Comparison of ENCODE assay signal across 17 cellular contexts in genomic region chr18:49648811-49649210, GRCh38.
DNase-seq lines count a peak whose midpoint lies in the region; ATAC-seq, FAIRE-seq and TF ChIP-seq lines count a peak whose summit lies in the region.
"Had no signal": no experiment of that assay in that cellular context is flagged by ENCODE, and none has a peak within 500 bp of the region (broad histone marks: within the 10 kb centered on the region; RNA-seq: fewer than 3 reads in every experiment).

No MANE protein-coding gene starts in this region.

- no peak overlapping the region for H4K5ac ChIP-seq in H1 (ENCODE audit: insufficient read length, low read depth, low read length)

- H4K8ac ChIP-seq in H1 (ENCODE audit: extremely low read depth, insufficient read depth, low read length) = no peak overlapping the region

- H3K9ac ChIP-seq in Karpas-422 (ENCODE audit: low read length) (no peak overlapping the region), H1 (replicated peaks in 1 of 4; ENCODE audit: extremely low read depth in 1 of 4, low read depth in 3 of 4, low read length in 3 of 4) (no peak overlapping the region), neural progenitor cell (no peak overlapping the region)
- H3K9ac ChIP-seq: BLaER1 had no signal

- H2BK15ac ChIP-seq in H1 (ENCODE audit: low read length) = no peak overlapping the region

- no peak overlapping the region for H3K18ac ChIP-seq in H1 (ENCODE audit: extremely low read depth, low read length)

- POLR2A ChIA-PET in H1 (lab: Charles Lee; ENCODE audit: partially characterized antibody) = no interaction called here

- H2AFZ ChIP-seq in Karpas-422 (ENCODE audit: low read length) = no peak overlapping the region
- H2AFZ ChIP-seq in H1 (ENCODE audit: low read length) = no peak overlapping the region
- H2AFZ ChIP-seq in neural progenitor cell (replicated peaks) = no peak overlapping the region

- no peaks in the 10 kb centered on the region for H3K79me1 ChIP-seq in H1 (ENCODE audit: low read depth, low read length)

- no peak for TF ChIP-seq POLR2A in H1 (IDR thresholded peaks at IDR 0.05; ENCODE audit: control extremely low read depth in 1 of 2, low read depth in 2 of 2, low read length in 2 of 2)

- no peak overlapping the region for H3K56ac ChIP-seq in H1 (replicated peaks; ENCODE audit: insufficient read length, low read depth, low read length)

- H3K9me3 Mint-ChIP-seq in neural progenitor cell = no peaks in the 10 kb centered on the region
- H3K9me3 Mint-ChIP-seq: stimulated activated effector memory CD8-positive, alpha-beta T cell treated with anti-CD3 and anti-CD28 coated beads, Interleukin-12 subunit alpha, Interleukin-12 subunit beta, amount 100 ng/mL, for 72 hours had no signal

- WGBS in H1 (ENCODE audit: extremely low coverage in 1 of 2, insufficient coverage in 1 of 2, insufficient read length in 1 of 2, insufficient replicate concordance in 2 of 2, low coverage in 1 of 2, low lambda C conversion rate in 2 of 2, missing lambda C conversion rate in 1 of 2), 2 experiments = 92% methylated on average over 3 of the region's 3 CpGs; no CpG with 5 or more reads in 1 of the 2 experiments

- no peaks in the 10 kb centered on the region for H3K36me3 ChIP-seq in DOHH2 (ENCODE audit: control insufficient read depth, low read length)
- no peaks in the 10 kb centered on the region for H3K36me3 ChIP-seq in Karpas-422 (ENCODE audit: insufficient read depth, low read length)
- H3K36me3 ChIP-seq in H1 (ENCODE audit: control insufficient read depth in 2 of 4, insufficient read depth in 4 of 4, low read length in 3 of 4) = no peaks in the 10 kb centered on the region
- no peaks in the 10 kb centered on the region for H3K36me3 ChIP-seq in neural progenitor cell
- H3K36me3 ChIP-seq: adrenal gland, BLaER1, HAP-1 had no signal

- no peak overlapping the region for H3K4ac ChIP-seq in H1 (replicated peaks; ENCODE audit: insufficient read length, low read depth, low read length)

- H3K14ac ChIP-seq in H1 (ENCODE audit: insufficient read length) = no peak overlapping the region

- H3K4me3 ChIP-seq in DOHH2 (ENCODE audit: low read length) (no peak overlapping the region), Karpas-422 (ENCODE audit: low read length) (no peak overlapping the region), H1 (ENCODE audit: extremely low read depth in 1 of 4, insufficient read depth in 2 of 4, low read depth in 3 of 4, low read length in 4 of 4) (no peak overlapping the region), neural progenitor cell (no peak overlapping the region), foreskin fibroblast (ENCODE audit: low read depth in 1 of 2, low read length in 2 of 2) (no peak overlapping the region)
- H3K4me3 ChIP-seq: adrenal gland, BLaER1, HAP-1 had no signal

- CTCF ChIA-PET in H1 (lab: Charles Lee; ENCODE audit: partially characterized antibody) = interaction anchor here (0.8 to 2.1 kb wide), 8 partner anchors 10 to 210 kb away, joined by 3 to 6 read pairs (median 4); no protein-coding TSS in a partner anchor

- H3K4me1 ChIP-seq in DOHH2 (ENCODE audit: control insufficient read depth, low read length) (no peaks in the 10 kb centered on the region), Karpas-422 (ENCODE audit: low read length) (no peaks in the 10 kb centered on the region), H1 (replicated peaks in 1 of 4; ENCODE audit: control insufficient read depth in 3 of 4, insufficient read depth in 4 of 4, low read length in 3 of 4) (peaks cover 0 to 6% (median 2%) of the 10 kb centered on the region in 4 experiments; a peak in 3 of 7 replicates), neural progenitor cell (peaks cover 11% of the 10 kb centered on the region)
- H3K4me1 ChIP-seq: adrenal gland, BLaER1, HAP-1 had no signal

- H3K9me2 ChIP-seq in DOHH2 (replicated peaks; ENCODE audit: control insufficient read depth, low read length) = no peaks in the 10 kb centered on the region
- H3K9me2 ChIP-seq in Karpas-422 (replicated peaks; ENCODE audit: insufficient read depth, low read length) = no peaks in the 10 kb centered on the region

- peaks cover 11% of the 10 kb centered on the region for H3K27me3 Mint-ChIP-seq in neural progenitor cell (ENCODE audit: insufficient read depth, low read depth)

- no peaks in the 10 kb centered on the region for H3K27me3 ChIP-seq in DOHH2 (ENCODE audit: control insufficient read depth, low read length)
- H3K27me3 ChIP-seq in Karpas-422 (ENCODE audit: low read length) = no peaks in the 10 kb centered on the region
- H3K27me3 ChIP-seq in H1 (replicated peaks in 1 of 4; ENCODE audit: control insufficient read depth in 3 of 4, extremely low read depth in 1 of 4, insufficient read depth in 3 of 4, low read length in 3 of 4) = no peaks in the 10 kb centered on the region
- H3K27me3 ChIP-seq in neural progenitor cell = no peaks in the 10 kb centered on the region
- H3K27me3 ChIP-seq: adrenal gland, BLaER1 had no signal

- TF ChIP-seq EP300 in H1 (IDR thresholded peaks at IDR 0.05; ENCODE audit: borderline replicate concordance in 1 of 2, low read depth in 2 of 2, low read length in 2 of 2) = no peak

- H2BK5ac ChIP-seq in H1 (ENCODE audit: low read depth, low read length) = no peak overlapping the region

- H3K36me3 Mint-ChIP-seq in neural progenitor cell = no peaks in the 10 kb centered on the region
- H3K36me3 Mint-ChIP-seq: stimulated activated effector memory CD8-positive, alpha-beta T cell treated with anti-CD3 and anti-CD28 coated beads, Interleukin-12 subunit alpha, Interleukin-12 subunit beta, amount 100 ng/mL, for 72 hours had no signal

- H3K4me1 Mint-ChIP-seq in neural progenitor cell = peaks cover 45% of the 10 kb centered on the region

- H3K79me2 ChIP-seq in DOHH2 (ENCODE audit: control insufficient read depth, low read length) = no peaks in the 10 kb centered on the region
- H3K79me2 ChIP-seq in Karpas-422 (ENCODE audit: low read length) = no peaks in the 10 kb centered on the region
- no peaks in the 10 kb centered on the region for H3K79me2 ChIP-seq in H1 (ENCODE audit: control insufficient read depth in 1 of 2, insufficient read depth in 2 of 2, low read length in 2 of 2)
- H3K79me2 ChIP-seq in neural progenitor cell (ENCODE audit: low read depth) = no peaks in the 10 kb centered on the region

- H2AK5ac ChIP-seq in H1 (ENCODE audit: low read depth, low read length) = no peak overlapping the region

- no peak overlapping the region for H2BK120ac ChIP-seq in H1 (replicated peaks; ENCODE audit: low read depth, low read length)

- H3K23ac ChIP-seq in H1 (ENCODE audit: insufficient read length) = no peak overlapping the region

- H3K4me3 Mint-ChIP-seq in neural progenitor cell = no peak overlapping the region
- H3K4me3 Mint-ChIP-seq: stimulated activated effector memory CD8-positive, alpha-beta T cell treated with anti-CD3 and anti-CD28 coated beads, Interleukin-12 subunit alpha, Interleukin-12 subunit beta, amount 100 ng/mL, for 72 hours had no signal

- H4K91ac ChIP-seq in H1 (replicated peaks; ENCODE audit: insufficient read length, low read length) = no peak overlapping the region

- no peak; a peak in 1 of 4 replicates for TF ChIP-seq RAD21 in H1 (IDR thresholded peaks at IDR 0.05 in 1 of 2, conservative IDR thresholded peaks at IDR 0.05 in 1 of 2; ENCODE audit: low read depth in 2 of 2, low read length in 2 of 2)

- no peaks in the 10 kb centered on the region for H3K23me2 ChIP-seq in H1 (ENCODE audit: low read depth, low read length)

- no peak overlapping the region for H2BK20ac ChIP-seq in H1 (ENCODE audit: low read length)

- H3K4me2 ChIP-seq in DOHH2 (ENCODE audit: low read length) (no peak overlapping the region), Karpas-422 (ENCODE audit: low read depth, low read length, poor library complexity, severe bottlenecking) (no peak overlapping the region), H1 (ENCODE audit: insufficient read depth in 1 of 2, low read depth in 2 of 2, low read length in 2 of 2) (no peak overlapping the region), neural progenitor cell (no peak overlapping the region)
- H3K4me2 ChIP-seq: BLaER1 had no signal

- TF ChIP-seq CTCF in DOHH2 (IDR thresholded peaks at IDR 0.05; ENCODE audit: low read depth, low read length, poor library complexity, severe bottlenecking) (peak; percentile 15), H1 (IDR thresholded peaks at IDR 0.05; ENCODE audit: control extremely low read depth in 1 of 3, insufficient read depth in 1 of 3, low read depth in 1 of 3, low read length in 3 of 3) (peak in 2 of 3 experiments; percentile 30; a peak in 2 of 4 replicates), neural progenitor cell (IDR thresholded peaks at IDR 0.05) (peak; percentile 40), foreskin fibroblast (IDR thresholded peaks at IDR 0.05; ENCODE audit: low read depth, low read length) (no peak)

- no peaks in the 10 kb centered on the region for H3K9me3 ChIP-seq in DOHH2 (ENCODE audit: control insufficient read depth, insufficient read depth, low read length)
- no peaks in the 10 kb centered on the region for H3K9me3 ChIP-seq in Karpas-422 (ENCODE audit: low read length)
- no peaks in the 10 kb centered on the region for H3K9me3 ChIP-seq in H1 (ENCODE audit: insufficient read depth in 2 of 2, low read depth in 1 of 2, low read length in 1 of 2)
- H3K9me3 ChIP-seq in neural progenitor cell (ENCODE audit: low read depth) = no peaks in the 10 kb centered on the region
- H3K9me3 ChIP-seq: adrenal gland, BLaER1, HAP-1 had no signal

- no peak for FAIRE-seq in H1 (lab: Jason Lieb, UNC)

- DNase-seq in Karpas-422 (peak; percentile 49), H1 (ENCODE audit: low read depth in 1 of 2, low spot score in 2 of 2) (no peak), neural progenitor cell (ENCODE audit: low spot score) (no peak), GOT3 (lab: John Stamatoyannopoulos, UW) (no peak), foreskin fibroblast (no peak)
- no peak for DNase-seq in stimulated activated CD4-positive, alpha-beta T cell treated with anti-CD3 and anti-CD28 coated beads, Interleukin-4, amount 100 ng/mL, for 1 hour
- DNase-seq: activated CD4-positive, alpha-beta T cell treated with anti-CD3 and anti-CD28 coated beads for 1 hour; adrenal gland; cortex of kidney; EL; stimulated activated CD4-positive, alpha-beta T cell treated with anti-CD3 and anti-CD28 coated beads, Interleukin-4, amount 100 ng/mL, for 24 hours; T-helper 1 cell had no signal

- ATAC-seq in HG02870 (IDR thresholded peaks at IDR 0.05; ENCODE audit: unreplicated experiment) = no peak
- ATAC-seq: stimulated activated effector memory CD8-positive, alpha-beta T cell treated with anti-CD3 and anti-CD28 coated beads, Interleukin-12 subunit alpha, Interleukin-12 subunit beta, amount 100 ng/mL, for 72 hours had no signal

- H2BK12ac ChIP-seq in H1 (ENCODE audit: low read depth, low read length) = no peak overlapping the region

- H3K27ac Mint-ChIP-seq in neural progenitor cell = no peak overlapping the region
- H3K27ac Mint-ChIP-seq: stimulated activated effector memory CD8-positive, alpha-beta T cell treated with anti-CD3 and anti-CD28 coated beads, Interleukin-12 subunit alpha, Interleukin-12 subunit beta, amount 100 ng/mL, for 72 hours had no signal

- H4K20me1 ChIP-seq in DOHH2 (ENCODE audit: control insufficient read depth, insufficient read depth, low read depth, low read length) (no peaks in the 10 kb centered on the region), Karpas-422 (ENCODE audit: insufficient read depth, low read depth, low read length) (no peaks in the 10 kb centered on the region), H1 (replicated peaks in 1 of 2; ENCODE audit: control insufficient read depth in 1 of 2, insufficient read depth in 2 of 2, low read length in 2 of 2) (no peaks in the 10 kb centered on the region), neural progenitor cell (ENCODE audit: low read depth) (no peaks in the 10 kb centered on the region)
- H4K20me1 ChIP-seq: BLaER1 had no signal

- H3K27ac ChIP-seq in DOHH2 (ENCODE audit: low read depth, low read length) (no peak overlapping the region), Karpas-422 (ENCODE audit: low read length) (no peak overlapping the region), H1 (ENCODE audit: low read depth, low read length) (no peak overlapping the region), neural progenitor cell (no peak overlapping the region)
- H3K27ac ChIP-seq: adrenal gland, BLaER1 had no signal

- H3F3A ChIP-seq in DOHH2 (ENCODE audit: control insufficient read depth, insufficient read depth) = no peaks in the 10 kb centered on the region
- no peaks in the 10 kb centered on the region for H3F3A ChIP-seq in neural progenitor cell (ENCODE audit: low read depth)
